Comparison of ENCODE assay signal across 1 cellular context in genomic region chr5:64768358-64769312, GRCh38.
TF ChIP-seq lines count a peak whose summit lies in the region.

TSS of gene CWC27 (plus strand) at chr5:64768930. CDS start at chr5:64769147, 217 bp downstream.
TSS of gene SREK1IP1 (minus strand) at chr5:64768691. CDS start at chr5:64768517, 174 bp downstream.

TF ChIP-seq in HepG2, 621 proteins besides CTCF, POLR2A, EP300 and RAD21 (continued from another document and continues in another):
- no peak for TF ChIP-seq DBP (CRISPR knock-in tag; IDR thresholded peaks at IDR 0.05; ENCODE audit: not compliant biosample characterization)
- peak; percentile 22; the same call in 1 of the 2 replicates for TF ChIP-seq SIX1 (CRISPR knock-in tag; IDR thresholded peaks at IDR 0.05; ENCODE audit: borderline replicate concordance)
- TF ChIP-seq KLF16 (CRISPR knock-in tag; IDR thresholded peaks at IDR 0.05), result peak in 1 of 2 experiments; percentile 61; a peak in 1 of 4 replicates
- TF ChIP-seq ZFP62 (CRISPR knock-in tag; IDR thresholded peaks at IDR 0.05), result no peak
- no peak for TF ChIP-seq ZNF550 (CRISPR knock-in tag; IDR thresholded peaks at IDR 0.05; ENCODE audit: borderline replicate concordance)
- peak; percentile 74; the same call in 1 of the 2 replicates for TF ChIP-seq SMAD1 (CRISPR knock-in tag; IDR thresholded peaks at IDR 0.05; ENCODE audit: borderline replicate concordance, low read depth)
- TF ChIP-seq ZBTB26 (CRISPR knock-in tag; IDR thresholded peaks at IDR 0.05; ENCODE audit: borderline replicate concordance), result no peak; the same call in 1 of the 2 replicates
- TF ChIP-seq SUZ12 (IDR thresholded peaks at IDR 0.05; ENCODE audit: low read depth, low read length), result no peak
- TF ChIP-seq ESRRA (CRISPR knock-in tag; IDR thresholded peaks at IDR 0.05; ENCODE audit: low read depth), result no peak
- no peak; the same call in 1 of the 2 replicates for TF ChIP-seq RXRB (CRISPR knock-in tag; IDR thresholded peaks at IDR 0.05; ENCODE audit: borderline replicate concordance)
- no peak; the same call in 1 of the 2 replicates for TF ChIP-seq ZNF615 (CRISPR knock-in tag; IDR thresholded peaks at IDR 0.05; ENCODE audit: borderline replicate concordance)
- TF ChIP-seq TMF1 (CRISPR knock-in tag; IDR thresholded peaks at IDR 0.05; ENCODE audit: low read depth), result no peak
- TF ChIP-seq AHR (CRISPR knock-in tag; IDR thresholded peaks at IDR 0.05), result no peak
- no peak for TF ChIP-seq ZNF451 (CRISPR knock-in tag; IDR thresholded peaks at IDR 0.05)
- TF ChIP-seq ZUFSP (CRISPR knock-in tag; IDR thresholded peaks at IDR 0.05; ENCODE audit: borderline replicate concordance), result no peak
- TF ChIP-seq ZNF234 (CRISPR knock-in tag; conservative IDR thresholded peaks at IDR 0.05), result no peak
- 0 out of 2 replicates have a peak, but pooled peaks have one; percentile 50 for TF ChIP-seq CBFB (CRISPR knock-in tag; IDR thresholded peaks at IDR 0.05)
- TF ChIP-seq AGO2 (optimal IDR thresholded peaks at IDR 0.05; ENCODE audit: low read depth, low read length), result no peak
- TF ChIP-seq ZBTB3 (CRISPR knock-in tag; IDR thresholded peaks at IDR 0.05; ENCODE audit: borderline replicate concordance, low read depth), result 0 out of 2 replicates have a peak, but pooled peaks have one; percentile 53
- no peak for TF ChIP-seq ZNF207 (IDR thresholded peaks at IDR 0.05; ENCODE audit: borderline replicate concordance)
- no peak for TF ChIP-seq ZNF446 (CRISPR knock-in tag; IDR thresholded peaks at IDR 0.05)
- TF ChIP-seq HOXA3 (CRISPR knock-in tag; IDR thresholded peaks at IDR 0.05), result peak; percentile 68; the same call in 1 of the 2 replicates
- no peak for TF ChIP-seq ZNF710 (CRISPR knock-in tag; IDR thresholded peaks at IDR 0.05; ENCODE audit: borderline replicate concordance)
- peak; percentile 82 for TF ChIP-seq SIN3B (IDR thresholded peaks at IDR 0.05; ENCODE audit: low read length)
- TF ChIP-seq NKX3-1 (CRISPR knock-in tag; IDR thresholded peaks at IDR 0.05), result no peak
- 0 out of 2 replicates have a peak, but pooled peaks have one; percentile 7 for TF ChIP-seq HOXA5 (CRISPR knock-in tag; IDR thresholded peaks at IDR 0.05)
- TF ChIP-seq ZNF280B (CRISPR knock-in tag; IDR thresholded peaks at IDR 0.05; ENCODE audit: borderline replicate concordance), result no peak; the same call in 1 of the 2 replicates
- 0 out of 2 replicates have a peak, but pooled peaks have one; percentile 50 for TF ChIP-seq ZNF501 (CRISPR knock-in tag; IDR thresholded peaks at IDR 0.05)
- TF ChIP-seq HNRNPL (IDR thresholded peaks at IDR 0.05; ENCODE audit: low read depth, low read length), result 0 out of 2 replicates have a peak, but pooled peaks have one; percentile 43
- peak; percentile 66 for TF ChIP-seq ZNF580 (CRISPR knock-in tag; IDR thresholded peaks at IDR 0.05; ENCODE audit: borderline replicate concordance, low read depth)
- TF ChIP-seq SRY (CRISPR knock-in tag; IDR thresholded peaks at IDR 0.05), result peak; percentile 93
- no peak for TF ChIP-seq SKIL (CRISPR knock-in tag; IDR thresholded peaks at IDR 0.05; ENCODE audit: borderline replicate concordance)
- no peak; the same call in 1 of the 2 replicates for TF ChIP-seq MED1 (CRISPR knock-in tag; IDR thresholded peaks at IDR 0.05)
- TF ChIP-seq ZNF563 (CRISPR knock-in tag; IDR thresholded peaks at IDR 0.05), result peak; percentile 71; the same call in 1 of the 2 replicates
- no peak for TF ChIP-seq CREB3 (CRISPR knock-in tag; IDR thresholded peaks at IDR 0.05)
- 0 out of 2 replicates have a peak, but pooled peaks have one; percentile 51 for TF ChIP-seq HES4 (CRISPR knock-in tag; IDR thresholded peaks at IDR 0.05; ENCODE audit: borderline replicate concordance)
- no peak for TF ChIP-seq THAP8 (CRISPR knock-in tag; IDR thresholded peaks at IDR 0.05; ENCODE audit: borderline replicate concordance)
- TF ChIP-seq ZNF619 (CRISPR knock-in tag; IDR thresholded peaks at IDR 0.05), result no peak
- no peak for TF ChIP-seq BRCA1 (CRISPR knock-in tag; IDR thresholded peaks at IDR 0.05)
- no peak for TF ChIP-seq ZBTB46 (CRISPR knock-in tag; IDR thresholded peaks at IDR 0.05; ENCODE audit: borderline replicate concordance)
- 0 out of 2 replicates have a peak, but pooled peaks have one; percentile 5 for TF ChIP-seq LCORL (IDR thresholded peaks at IDR 0.05)
- TF ChIP-seq LCORL (CRISPR knock-in tag; IDR thresholded peaks at IDR 0.05), result no peak; the same call in 1 of the 2 replicates
- TF ChIP-seq SNAI1 (CRISPR knock-in tag; IDR thresholded peaks at IDR 0.05; ENCODE audit: borderline replicate concordance), result no peak
- TF ChIP-seq ZNF564 (CRISPR knock-in tag; IDR thresholded peaks at IDR 0.05), result no peak
- no peak for TF ChIP-seq HNF1B (CRISPR knock-in tag; IDR thresholded peaks at IDR 0.05)
